22 cellular contexts compared by ENCODE assay signal in genomic region chr19:15577184-15577771, GRCh38. TPM values are rescaled to one million over a fixed set of nuclear protein-coding genes. Genes with fewer than 3 reads are reported as not detected.
DNase-seq lines count a peak whose midpoint lies in the region; ATAC-seq and TF ChIP-seq lines count a peak whose summit lies in the region.
"Had no signal": no experiment of that assay in that cellular context is flagged by ENCODE, and none has a peak within 500 bp of the region (broad histone marks: within the 10 kb centered on the region; RNA-seq: fewer than 3 reads in every experiment).

No MANE protein-coding gene starts in this region.

- TF ChIP-seq POLR2A in sigmoid colon (IDR thresholded peaks at IDR 0.05) (no peak), stomach (IDR thresholded peaks at IDR 0.05) (no peak)

- TF ChIP-seq RAD21 in SK-N-SH (IDR thresholded peaks at IDR 0.05; ENCODE audit: low read length), result no peak

- ATAC-seq in SK-N-SH treated with all-trans-retinoic acid at 6 μM for 48 hours, result no peak
- no peak for ATAC-seq in GM19467 (IDR thresholded peaks at IDR 0.05; ENCODE audit: unreplicated experiment)
- ATAC-seq: PC-3 had no signal

- H2AFZ ChIP-seq in SK-N-SH (ENCODE audit: low read depth), result no peak overlapping the region
- H2AFZ ChIP-seq: GM23248 had no signal

- TF ChIP-seq CTCF in SK-N-SH (IDR thresholded peaks at IDR 0.05) (no peak), sigmoid colon (IDR thresholded peaks at IDR 0.05) (no peak), stomach (IDR thresholded peaks at IDR 0.05) (no peak)

- no peaks in the 10 kb centered on the region for H3K79me2 ChIP-seq in SK-N-SH (ENCODE audit: insufficient read depth)

- H3K36me3 ChIP-seq in SK-N-SH (replicated peaks in 1 of 2; ENCODE audit: control insufficient read depth in 1 of 2, insufficient read depth in 2 of 2, low read length in 1 of 2) (no peaks in the 10 kb centered on the region), sigmoid colon (no peaks in the 10 kb centered on the region), stomach (no peaks in the 10 kb centered on the region)
- H3K36me3 ChIP-seq: SJCRH30 had no signal

- 13% methylated on average over 5 of the region's 6 CpGs for WGBS in SK-N-SH (ENCODE audit: low lambda C conversion rate)
- 78 to 80% methylated on average over 6 of the region's 6 CpGs for WGBS in sigmoid colon, 2 donors
- WGBS in stomach, 5 donors, result 60 to 84% (median 64%) methylated on average over 6 of the region's 6 CpGs

- DNase-seq in SK-N-SH (no peak), left kidney (ENCODE audit: low read depth, low spot score) (peak; percentile 5), sigmoid colon (peak; percentile 11), stomach (no peak)
- DNase-seq in stimulated activated CD4-positive, alpha-beta T cell treated with anti-CD3 and anti-CD28 coated beads, Interleukin-4, amount 100 ng/mL, for 4 hours, result no peak
- DNase-seq: DMS 273 treated with DMSO at 0.1 percent for 48 hours, DND-41, GM23248, KG1, NCI-H1105 treated with DMSO at 0.1 percent for 48 hours, NCI-H1694 treated with DMSO at 0.1 percent for 48 hours, NCI-H2107, NCI-H2227 treated with DMSO at 0.1 percent for 48 hours, NCI-H510A treated with DMSO at 0.1 percent for 48 hours, NCI-H82, PC-3, SJCRH30 had no signal

- H3K4me3 ChIP-seq in SK-N-SH (ENCODE audit: low read depth in 2 of 2, low read length in 1 of 2) (no peak overlapping the region), sigmoid colon (no peak overlapping the region), stomach (no peak overlapping the region)
- H3K4me3 ChIP-seq: GM23248, SJCRH30 had no signal

- intact Hi-C loops in sigmoid colon (cut with DNase I), result no loop called here
- intact Hi-C loops in stomach (cut with DNase I; ENCODE audit: low total_unique reads), result no loop called here

- H3K9me3 ChIP-seq in SK-N-SH (no peaks in the 10 kb centered on the region), sigmoid colon (no peaks in the 10 kb centered on the region), stomach (no peaks in the 10 kb centered on the region)
- H3K9me3 ChIP-seq: SJCRH30 had no signal

- CTCF ChIA-PET in SK-N-SH (lab: Yijun Ruan, JAX), result no interaction called here

- TF ChIP-seq EP300 in SK-N-SH (IDR thresholded peaks at IDR 0.05; ENCODE audit: borderline replicate concordance in 1 of 2, low read depth in 1 of 2, low read length in 1 of 2) (no peak), sigmoid colon (IDR thresholded peaks at IDR 0.05) (no peak), stomach (IDR thresholded peaks at IDR 0.05) (no peak)

- no peak overlapping the region for H3K27ac ChIP-seq in SK-N-SH (ENCODE audit: low read depth in 2 of 2, low read length in 1 of 2)
- no peak overlapping the region for H3K27ac ChIP-seq in sigmoid colon
- no peak overlapping the region for H3K27ac ChIP-seq in stomach
- H3K27ac ChIP-seq: 22Rv1, GM23248, SJCRH30 had no signal

- peaks cover 19% of the 10 kb centered on the region; the same call in 1 of the 2 replicates for H3K27me3 ChIP-seq in SK-N-SH (ENCODE audit: insufficient read depth)
- H3K27me3 ChIP-seq in sigmoid colon, result peaks cover 0 to 9% (median 0%) of the 10 kb centered on the region in 3 donors
- peaks cover 0 to 41% (median 5%) of the 10 kb centered on the region in 3 donors for H3K27me3 ChIP-seq in stomach

- no peak overlapping the region for H3K4me2 ChIP-seq in SK-N-SH

- no peaks in the 10 kb centered on the region for H3F3A ChIP-seq in SK-N-SH (replicated peaks; ENCODE audit: insufficient read depth)

- H4K20me1 ChIP-seq in SK-N-SH (ENCODE audit: insufficient read depth), result no peaks in the 10 kb centered on the region

- POLR2A ChIA-PET in SK-N-SH (lab: Yijun Ruan, JAX), result no interaction called here

- no peaks in the 10 kb centered on the region for H3K9me2 ChIP-seq in SK-N-SH

- H3K4me1 ChIP-seq in SK-N-SH (ENCODE audit: control insufficient read depth in 1 of 2, insufficient read depth in 2 of 2, low read depth in 1 of 2, low read length in 1 of 2), result no peaks in the 10 kb centered on the region
- H3K4me1 ChIP-seq in sigmoid colon, result no peaks in the 10 kb centered on the region
- no peaks in the 10 kb centered on the region for H3K4me1 ChIP-seq in stomach
- H3K4me1 ChIP-seq: SJCRH30 had no signal

- H3K9ac ChIP-seq in SK-N-SH, result no peak overlapping the region
- H3K9ac ChIP-seq: GM23248 had no signal

TF ChIP-seq in SK-N-SH, 30 proteins besides CTCF, POLR2A, EP300 and RAD21 (continues in another document):
- TF ChIP-seq, protein P1, sequence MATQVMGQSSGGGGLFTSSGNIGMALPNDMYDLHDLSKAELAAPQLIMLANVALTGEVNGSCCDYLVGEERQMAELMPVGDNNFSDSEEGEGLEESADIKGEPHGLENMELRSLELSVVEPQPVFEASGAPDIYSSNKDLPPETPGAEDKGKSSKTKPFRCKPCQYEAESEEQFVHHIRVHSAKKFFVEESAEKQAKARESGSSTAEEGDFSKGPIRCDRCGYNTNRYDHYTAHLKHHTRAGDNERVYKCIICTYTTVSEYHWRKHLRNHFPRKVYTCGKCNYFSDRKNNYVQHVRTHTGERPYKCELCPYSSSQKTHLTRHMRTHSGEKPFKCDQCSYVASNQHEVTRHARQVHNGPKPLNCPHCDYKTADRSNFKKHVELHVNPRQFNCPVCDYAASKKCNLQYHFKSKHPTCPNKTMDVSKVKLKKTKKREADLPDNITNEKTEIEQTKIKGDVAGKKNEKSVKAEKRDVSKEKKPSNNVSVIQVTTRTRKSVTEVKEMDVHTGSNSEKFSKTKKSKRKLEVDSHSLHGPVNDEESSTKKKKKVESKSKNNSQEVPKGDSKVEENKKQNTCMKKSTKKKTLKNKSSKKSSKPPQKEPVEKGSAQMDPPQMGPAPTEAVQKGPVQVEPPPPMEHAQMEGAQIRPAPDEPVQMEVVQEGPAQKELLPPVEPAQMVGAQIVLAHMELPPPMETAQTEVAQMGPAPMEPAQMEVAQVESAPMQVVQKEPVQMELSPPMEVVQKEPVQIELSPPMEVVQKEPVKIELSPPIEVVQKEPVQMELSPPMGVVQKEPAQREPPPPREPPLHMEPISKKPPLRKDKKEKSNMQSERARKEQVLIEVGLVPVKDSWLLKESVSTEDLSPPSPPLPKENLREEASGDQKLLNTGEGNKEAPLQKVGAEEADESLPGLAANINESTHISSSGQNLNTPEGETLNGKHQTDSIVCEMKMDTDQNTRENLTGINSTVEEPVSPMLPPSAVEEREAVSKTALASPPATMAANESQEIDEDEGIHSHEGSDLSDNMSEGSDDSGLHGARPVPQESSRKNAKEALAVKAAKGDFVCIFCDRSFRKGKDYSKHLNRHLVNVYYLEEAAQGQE (IDR thresholded peaks at IDR 0.05; ENCODE audit: low read depth, low read length), result peak; percentile 86

TF ChIP-seq in SK-N-SH treated with all-trans-retinoic acid at 6 μM for 48 hours, 23 proteins besides CTCF, POLR2A, EP300 and RAD21 (continues in another document):
- TF ChIP-seq RARB (CRISPR knock-in tag; IDR thresholded peaks at IDR 0.05), result no peak
- no peak for TF ChIP-seq ISL1 (CRISPR knock-in tag; IDR thresholded peaks at IDR 0.05)
- no peak for TF ChIP-seq ZNF565 (CRISPR knock-in tag; conservative IDR thresholded peaks at IDR 0.05; ENCODE audit: low read depth)
- TF ChIP-seq ZC3H10 (CRISPR knock-in tag; IDR thresholded peaks at IDR 0.05), result no peak
- no peak for TF ChIP-seq POU6F1 (CRISPR knock-in tag; IDR thresholded peaks at IDR 0.05; ENCODE audit: borderline replicate concordance, low read depth)
- TF ChIP-seq ESRRG (CRISPR knock-in tag; IDR thresholded peaks at IDR 0.05), result no peak
- TF ChIP-seq ARNTL (CRISPR knock-in tag; IDR thresholded peaks at IDR 0.05; ENCODE audit: borderline replicate concordance, low read depth), result no peak

TF ChIP-seq in PFSK-1, 5 proteins besides CTCF, POLR2A, EP300 and RAD21:
- TF ChIP-seq TAF1 (IDR thresholded peaks at IDR 0.05; ENCODE audit: borderline replicate concordance, insufficient read depth, low read length), result no peak
- TF ChIP-seq, protein P1 (IDR thresholded peaks at IDR 0.05; ENCODE audit: insufficient read depth in 1 of 2, low read depth in 2 of 2, low read length in 2 of 2), result peak; percentile 71 to 88

RNA-seq across cellular contexts. Expression of gene CYP4F8, which starts 37.7 kb away (rescaled TPM):
- not detected in 2 replicates for polyA plus RNA-seq in SK-N-SH (2012; rRNA removed)
- not detected in 2 replicates for polyA plus RNA-seq in SK-N-SH (2012; cell fraction: cytosol; rRNA removed)
- not detected in 2 replicates for polyA plus RNA-seq in SK-N-SH (2012; cell fraction: nucleus; rRNA removed)
- polyA plus RNA-seq in PFSK-1 (2012; ENCODE audit: insufficient read length, low read depth), result not detected
- total RNA-seq in sigmoid colon, result not detected
- not detected for polyA plus RNA-seq in sigmoid colon
- not detected for total RNA-seq in stomach
- polyA plus RNA-seq in stomach, result not detected
- total RNA-seq: GM23248, PC-3, SJCRH30 had no signal
- polyA plus RNA-seq: AG04450, GM23248 had no signal

Comparison
In these comparisons a context has a peak if more than half of its experiments do, and no peak if none do; other contexts are left out.
1. DNase-seq: peak in left kidney (single experiment) and sigmoid colon (single experiment); none in SK-N-SH (single experiment), stomach (single experiment) and stimulated activated CD4-positive, alpha-beta T cell treated with anti-CD3 and anti-CD28 coated beads, Interleukin-4, amount 100 ng/mL, for 4 hours (0 of 2).